In the genomic region with DNA sequence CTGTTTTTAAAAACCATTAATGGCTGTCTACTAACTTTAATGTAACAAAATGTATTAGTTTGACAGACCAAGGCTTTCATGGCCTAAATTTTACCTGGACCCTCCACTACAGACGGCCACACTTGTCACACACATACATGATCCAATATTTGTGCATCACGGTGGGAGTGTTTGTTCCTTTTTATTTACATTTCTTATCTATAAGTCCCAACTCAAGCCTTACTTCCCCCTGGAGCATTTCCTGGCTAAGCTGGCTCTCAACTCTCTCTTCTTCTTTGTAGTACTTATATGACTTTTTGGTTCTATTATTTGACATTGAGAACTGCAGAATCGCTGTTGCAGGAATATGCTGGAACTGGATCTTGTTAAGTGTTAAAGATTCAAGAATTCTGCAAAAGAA, we compare ENCODE assay signal across 16 cellular contexts.
"Had no signal": no experiment of that assay in that cellular context is flagged by ENCODE, and none has a peak within 500 bp of the region (broad histone marks: within the 10 kb centered on the region; RNA-seq: fewer than 3 reads in every experiment).

No MANE protein-coding gene starts in this region.

- H3K27me3 ChIP-seq: body of pancreas, heart right ventricle, pancreas, thyroid gland had no signal

- H3K36me3 ChIP-seq: heart right ventricle, pancreas, thyroid gland had no signal

- ATAC-seq: activated CD8-positive, alpha-beta memory T cell treated with anti-CD3 and anti-CD28 coated beads, Interleukin-2, amount 10 ng/mL, durations not matched to agents 7 days and 5 days; activated CD8-positive, alpha-beta T cell treated with anti-CD3 and anti-CD28 coated beads for 36 hours; activated naive CD8-positive, alpha-beta T cell treated with anti-CD3 and anti-CD28 coated beads, Interleukin-2, amount 50 U/mL, for 24 hours; body of pancreas; natural killer cell; right cardiac atrium had no signal

- H3K4me1 ChIP-seq: body of pancreas, thyroid gland had no signal

- H3K27ac ChIP-seq: body of pancreas, heart right ventricle, pancreas, thyroid gland had no signal

- DNase-seq: activated CD4-positive, alpha-beta T cell treated with anti-CD3 and anti-CD28 coated beads, Interleukin-2, amount 10 ng/mL, durations not matched to agents 24 days and 14 days; activated CD8-positive, alpha-beta memory T cell treated with anti-CD3 and anti-CD28 coated beads, Interleukin-2, amount 10 ng/mL, durations not matched to agents 7 days and 5 days; activated CD8-positive, alpha-beta T cell treated with anti-CD3 and anti-CD28 coated beads for 36 hours; activated gamma-delta T cell; activated naive CD4-positive, alpha-beta T cell treated with anti-CD3 and anti-CD28 coated beads, Interleukin-2, amount 50 U/mL, for 16 hours; activated naive CD8-positive, alpha-beta T cell treated with anti-CD3 and anti-CD28 coated beads, Interleukin-2, amount 50 U/mL, for 24 hours; body of pancreas; effector CD4-positive, alpha-beta T cell; heart right ventricle; natural killer cell; pancreas; right cardiac atrium; stimulated activated CD4-positive, alpha-beta T cell treated with anti-CD3 and anti-CD28 coated beads, Interleukin-1b, Interleukin-23, amount 100 ng/mL, for 48 hours; substantia nigra; T1000; thyroid gland had no signal

- H3K9me3 ChIP-seq: body of pancreas, heart right ventricle, pancreas, thyroid gland had no signal

- H3K4me3 ChIP-seq: body of pancreas, heart right ventricle, pancreas, thyroid gland had no signal
